8 cellular contexts compared by ENCODE assay signal in genomic region chr22:46355369-46355995, GRCh38. TPM values are rescaled to one million over a fixed set of nuclear protein-coding genes. Genes with fewer than 3 reads are reported as not detected.
DNase-seq lines count a peak whose midpoint lies in the region; ATAC-seq, FAIRE-seq and TF ChIP-seq lines count a peak whose summit lies in the region.

No MANE protein-coding gene starts in this region.

- peak; percentile 91 to 95 (median 92) for TF ChIP-seq CTCF in H1 (IDR thresholded peaks at IDR 0.05; ENCODE audit: control extremely low read depth in 1 of 3, insufficient read depth in 1 of 3, low read depth in 1 of 3, low read length in 3 of 3)

- no peaks in the 10 kb centered on the region for H3K23me2 ChIP-seq in H1 (ENCODE audit: low read depth, low read length)

- peak; percentile 95 to 98 for TF ChIP-seq RAD21 in H1 (IDR thresholded peaks at IDR 0.05 in 1 of 2, conservative IDR thresholded peaks at IDR 0.05 in 1 of 2; ENCODE audit: low read depth in 2 of 2, low read length in 2 of 2)

- peaks cover 13 to 26% of the 10 kb centered on the region in 2 experiments for H4K20me1 ChIP-seq in H1 (replicated peaks in 1 of 2; ENCODE audit: control insufficient read depth in 1 of 2, insufficient read depth in 2 of 2, low read length in 2 of 2)

- H2BK120ac ChIP-seq in H1 (replicated peaks; ENCODE audit: low read depth, low read length) = no peak overlapping the region

- no peak overlapping the region for H3K4ac ChIP-seq in H1 (replicated peaks; ENCODE audit: insufficient read length, low read depth, low read length)

- H2AFZ ChIP-seq in H1 (ENCODE audit: low read length) = no peak overlapping the region

- CTCF ChIA-PET in activated CD8-positive, alpha-beta T cell treated with anti-CD3 and anti-CD28 coated beads, Interleukin-2, amount 10 ng/mL, durations not matched to agents 7 days and 5 days (lab: Charles Lee) = interaction anchor here (0.9 kb wide), 1 partner anchor 175 kb away, joined by 3 read pairs; no protein-coding TSS in a partner anchor
- CTCF ChIA-PET in H1 (lab: Charles Lee; ENCODE audit: partially characterized antibody) = interaction anchor here (0.7 to 5.8 kb wide), 16 partner anchors 9 to 220 kb away, joined by 3 to 60 read pairs (median 4); partner anchors contain the start of gene CELSR1

- no peaks in the 10 kb centered on the region for H3K27me3 Mint-ChIP-seq in activated CD8-positive, alpha-beta T cell treated with anti-CD3 and anti-CD28 coated beads, Interleukin-2, amount 10 ng/mL, durations not matched to agents 7 days and 5 days (ENCODE audit: low read depth)
- H3K27me3 Mint-ChIP-seq in stimulated activated memory B cell treated with anti-CD40 and anti-IgM and Interleukin-4, amounts not matched to agents 10 μg/mL and 1 μg/mL and 100 μg/mL, for 72 hours = no peaks in the 10 kb centered on the region

- H3K56ac ChIP-seq in H1 (replicated peaks; ENCODE audit: insufficient read length, low read depth, low read length) = no peak overlapping the region

- H3K14ac ChIP-seq in H1 (ENCODE audit: insufficient read length) = no peak overlapping the region

- WGBS in H1 (ENCODE audit: extremely low coverage in 1 of 2, insufficient coverage in 1 of 2, insufficient read length in 1 of 2, insufficient replicate concordance in 2 of 2, low coverage in 1 of 2, low lambda C conversion rate in 2 of 2, missing lambda C conversion rate in 1 of 2), 2 experiments = 71% methylated on average over 22 of the region's 22 CpGs; no CpG with 5 or more reads in 1 of the 2 experiments

- H3K36me3 Mint-ChIP-seq in activated CD8-positive, alpha-beta T cell treated with anti-CD3 and anti-CD28 coated beads, Interleukin-2, amount 10 ng/mL, durations not matched to agents 7 days and 5 days (ENCODE audit: low read depth) = peaks cover 31% of the 10 kb centered on the region
- H3K36me3 Mint-ChIP-seq in stimulated activated memory B cell treated with anti-CD40 and anti-IgM and Interleukin-4, amounts not matched to agents 10 μg/mL and 1 μg/mL and 100 μg/mL, for 72 hours = peaks cover 76% of the 10 kb centered on the region

- H4K91ac ChIP-seq in H1 (replicated peaks; ENCODE audit: insufficient read length, low read length) = no peak overlapping the region

- peak overlapping the region; percentile 48 for H3K27ac Mint-ChIP-seq in activated CD8-positive, alpha-beta T cell treated with anti-CD3 and anti-CD28 coated beads, Interleukin-2, amount 10 ng/mL, durations not matched to agents 7 days and 5 days
- peak overlapping the region; percentile 53 for H3K27ac Mint-ChIP-seq in stimulated activated memory B cell treated with anti-CD40 and anti-IgM and Interleukin-4, amounts not matched to agents 10 μg/mL and 1 μg/mL and 100 μg/mL, for 72 hours

- H3K36me3 ChIP-seq in H1 (ENCODE audit: control insufficient read depth in 2 of 4, insufficient read depth in 4 of 4, low read length in 3 of 4) = peaks cover 10 to 49% (median 36%) of the 10 kb centered on the region in 4 experiments; a peak in 7 of 8 replicates

- H2BK12ac ChIP-seq in H1 (ENCODE audit: low read depth, low read length) = no peak overlapping the region

- no peak overlapping the region for H3K9ac ChIP-seq in H1 (replicated peaks in 1 of 4; ENCODE audit: extremely low read depth in 1 of 4, low read depth in 3 of 4, low read length in 3 of 4)

- H2AK5ac ChIP-seq in H1 (ENCODE audit: low read depth, low read length) = no peak overlapping the region

- no peaks in the 10 kb centered on the region for H3K9me3 Mint-ChIP-seq in activated CD8-positive, alpha-beta T cell treated with anti-CD3 and anti-CD28 coated beads, Interleukin-2, amount 10 ng/mL, durations not matched to agents 7 days and 5 days (ENCODE audit: insufficient read depth)
- no peaks in the 10 kb centered on the region for H3K9me3 Mint-ChIP-seq in stimulated activated memory B cell treated with anti-CD40 and anti-IgM and Interleukin-4, amounts not matched to agents 10 μg/mL and 1 μg/mL and 100 μg/mL, for 72 hours

- H3K4me2 ChIP-seq in H1 (ENCODE audit: insufficient read depth in 1 of 2, low read depth in 2 of 2, low read length in 2 of 2) = no peak overlapping the region

- TF ChIP-seq POLR2A in H1 (IDR thresholded peaks at IDR 0.05; ENCODE audit: control extremely low read depth in 1 of 2, low read depth in 2 of 2, low read length in 2 of 2) = no peak

- no peak for FAIRE-seq in H1 (lab: Jason Lieb, UNC)

- ATAC-seq in activated CD8-positive, alpha-beta T cell treated with anti-CD3 and anti-CD28 coated beads, Interleukin-2, amount 10 ng/mL, durations not matched to agents 7 days and 5 days = peak; percentile 66
- ATAC-seq in stimulated activated memory B cell treated with anti-CD40 and anti-IgM and Interleukin-4, amounts not matched to agents 10 μg/mL and 1 μg/mL and 100 μg/mL, for 72 hours = peak; percentile 60
- ATAC-seq in GM19455 (IDR thresholded peaks at IDR 0.05; ENCODE audit: unreplicated experiment) = no peak

- no peak overlapping the region for H3K23ac ChIP-seq in H1 (ENCODE audit: insufficient read length)

- H3K4me3 ChIP-seq in H1 (ENCODE audit: extremely low read depth in 1 of 4, insufficient read depth in 2 of 4, low read depth in 3 of 4, low read length in 4 of 4) = no peak overlapping the region

- no peak overlapping the region for H4K5ac ChIP-seq in H1 (ENCODE audit: insufficient read length, low read depth, low read length)

- 0 out of 2 replicates have a peak overlapping the region, but pooled peaks have one; percentile 35 for H3K27ac ChIP-seq in H1 (ENCODE audit: low read depth, low read length)

- no peak for TF ChIP-seq EP300 in H1 (IDR thresholded peaks at IDR 0.05; ENCODE audit: borderline replicate concordance in 1 of 2, low read depth in 2 of 2, low read length in 2 of 2)

- no peak overlapping the region for H2BK5ac ChIP-seq in H1 (ENCODE audit: low read depth, low read length)

- H3K4me1 Mint-ChIP-seq in activated CD8-positive, alpha-beta T cell treated with anti-CD3 and anti-CD28 coated beads, Interleukin-2, amount 10 ng/mL, durations not matched to agents 7 days and 5 days (ENCODE audit: low read depth) = no peaks in the 10 kb centered on the region
- peaks cover 24% of the 10 kb centered on the region for H3K4me1 Mint-ChIP-seq in stimulated activated memory B cell treated with anti-CD40 and anti-IgM and Interleukin-4, amounts not matched to agents 10 μg/mL and 1 μg/mL and 100 μg/mL, for 72 hours

- DNase-seq in NCI-H146 (lab: John Stamatoyannopoulos, UW) (peak; percentile 31), NCI-H146 treated with DMSO at 0.1 percent for 48 hours (lab: John Stamatoyannopoulos, UW; ENCODE audit: unreplicated experiment) (no peak), NCI-H2171 (lab: John Stamatoyannopoulos, UW) (peak; percentile 39), H1 (ENCODE audit: low read depth in 1 of 2, low spot score in 2 of 2) (peak in 1 of 2 experiments; percentile 97), midbrain (lab: John Stamatoyannopoulos, UW) (peak; percentile 62)
- DNase-seq in activated CD8-positive, alpha-beta T cell treated with anti-CD3 and anti-CD28 coated beads, Interleukin-2, amount 10 ng/mL, durations not matched to agents 7 days and 5 days = peak; percentile 71

- no peaks in the 10 kb centered on the region for H3K4me1 ChIP-seq in H1 (replicated peaks in 1 of 4; ENCODE audit: control insufficient read depth in 3 of 4, insufficient read depth in 4 of 4, low read length in 3 of 4)

- POLR2A ChIA-PET in activated CD8-positive, alpha-beta T cell treated with anti-CD3 and anti-CD28 coated beads, Interleukin-2, amount 10 ng/mL, durations not matched to agents 7 days and 5 days (lab: Charles Lee) = no interaction called here
- POLR2A ChIA-PET in H1 (lab: Charles Lee; ENCODE audit: partially characterized antibody) = interaction anchor here (1.9 kb wide), 1 partner anchor 15 kb away, joined by 4 read pairs; no protein-coding TSS in a partner anchor

- H3K18ac ChIP-seq in H1 (ENCODE audit: extremely low read depth, low read length) = no peak overlapping the region

- H3K9me3 ChIP-seq in H1 (ENCODE audit: insufficient read depth in 2 of 2, low read depth in 1 of 2, low read length in 1 of 2) = no peaks in the 10 kb centered on the region

- H2BK20ac ChIP-seq in H1 (ENCODE audit: low read length) = no peak overlapping the region

- H2BK15ac ChIP-seq in H1 (ENCODE audit: low read length) = no peak overlapping the region

- no peaks in the 10 kb centered on the region for H3K79me2 ChIP-seq in H1 (ENCODE audit: control insufficient read depth in 1 of 2, insufficient read depth in 2 of 2, low read length in 2 of 2)

- no peak overlapping the region for H3K4me3 Mint-ChIP-seq in activated CD8-positive, alpha-beta T cell treated with anti-CD3 and anti-CD28 coated beads, Interleukin-2, amount 10 ng/mL, durations not matched to agents 7 days and 5 days
- H3K4me3 Mint-ChIP-seq in stimulated activated memory B cell treated with anti-CD40 and anti-IgM and Interleukin-4, amounts not matched to agents 10 μg/mL and 1 μg/mL and 100 μg/mL, for 72 hours = no peak overlapping the region

- 0 out of 2 replicates have a peak, but pooled peaks cover 4% of the 10 kb centered on the region for H3K79me1 ChIP-seq in H1 (ENCODE audit: low read depth, low read length)

- H3K27me3 ChIP-seq in H1 (replicated peaks in 1 of 4; ENCODE audit: control insufficient read depth in 3 of 4, extremely low read depth in 1 of 4, insufficient read depth in 3 of 4, low read length in 3 of 4) = no peaks in the 10 kb centered on the region

- H4K8ac ChIP-seq in H1 (ENCODE audit: extremely low read depth, insufficient read depth, low read length) = no peak overlapping the region

RNA-seq across cellular contexts. Expression of gene TRMU, which starts 20.0 kb away (rescaled TPM):
- total RNA-seq in activated CD8-positive, alpha-beta T cell treated with anti-CD3 and anti-CD28 coated beads, Interleukin-2, amount 10 ng/mL, durations not matched to agents 7 days and 5 days = 10 to 100 TPM; 84.0 to 84.6 TPM
- total RNA-seq in H1 (2021; fragmentation: NEBNext Ultra II Directional; extraction: Animal tissue kit (Norgen Biotek cat#: 25700)) = 67.7 and 70.6 TPM in 2 replicates
- 43.4 and 52.9 TPM in 2 replicates for polyA plus RNA-seq in H1 (2011; rRNA removed)
- polyA plus RNA-seq in H1 (2011; cell fraction: cytosol; rRNA removed) = 58.0 TPM
- 205 TPM for polyA plus RNA-seq in H1 (2011; cell fraction: nucleus; rRNA removed)
- 56.5 to 70.4 TPM (median 62.8 TPM) in 4 replicates for polyA plus RNA-seq in H1 (2012, experiment 1 of 2)
- 31.1 TPM for polyA plus RNA-seq in H1 (2012, experiment 2 of 2)
- polyA plus RNA-seq in H1 (2013, experiment 1 of 2) = 40.5 TPM
- 37.4 TPM for polyA plus RNA-seq in H1 (2013, experiment 2 of 2)
- polyA minus RNA-seq in H1 (2011; rRNA and poly(A)+ RNA removed) = 35.1 and 35.7 TPM in 2 replicates
- polyA minus RNA-seq in H1 (2011; cell fraction: cytosol; rRNA and poly(A)+ RNA removed) = 34.8 TPM
- polyA minus RNA-seq in H1 (2011; cell fraction: nucleus; rRNA and poly(A)+ RNA removed) = 112 TPM

RNA-seq across cellular contexts. Expression of gene GTSE1, which starts 58.8 kb away (rescaled TPM):
- total RNA-seq in activated CD8-positive, alpha-beta T cell treated with anti-CD3 and anti-CD28 coated beads, Interleukin-2, amount 10 ng/mL, durations not matched to agents 7 days and 5 days = 100 to 1,000 TPM; 111 to 114 TPM
- total RNA-seq in H1 (2021; fragmentation: NEBNext Ultra II Directional; extraction: Animal tissue kit (Norgen Biotek cat#: 25700)) = 38.6 and 40.6 TPM in 2 replicates
- polyA plus RNA-seq in H1 (2011; rRNA removed) = 17.5 and 25.7 TPM in 2 replicates
- polyA plus RNA-seq in H1 (2011; cell fraction: cytosol; rRNA removed) = 18.4 TPM
- 30.0 TPM for polyA plus RNA-seq in H1 (2011; cell fraction: nucleus; rRNA removed)
- 21.3 to 27.2 TPM (median 24.8 TPM) in 4 replicates for polyA plus RNA-seq in H1 (2012, experiment 1 of 2)
- 18.8 TPM for polyA plus RNA-seq in H1 (2012, experiment 2 of 2)
- 30.8 TPM for polyA plus RNA-seq in H1 (2013, experiment 1 of 2)
- 27.5 TPM for polyA plus RNA-seq in H1 (2013, experiment 2 of 2)
- 10.7 and 11.7 TPM in 2 replicates for polyA minus RNA-seq in H1 (2011; rRNA and poly(A)+ RNA removed)
- polyA minus RNA-seq in H1 (2011; cell fraction: cytosol; rRNA and poly(A)+ RNA removed) = 20.0 TPM
- 12.8 TPM for polyA minus RNA-seq in H1 (2011; cell fraction: nucleus; rRNA and poly(A)+ RNA removed)
